ENCODE assay signal across 23 cellular contexts in the genomic region with DNA sequence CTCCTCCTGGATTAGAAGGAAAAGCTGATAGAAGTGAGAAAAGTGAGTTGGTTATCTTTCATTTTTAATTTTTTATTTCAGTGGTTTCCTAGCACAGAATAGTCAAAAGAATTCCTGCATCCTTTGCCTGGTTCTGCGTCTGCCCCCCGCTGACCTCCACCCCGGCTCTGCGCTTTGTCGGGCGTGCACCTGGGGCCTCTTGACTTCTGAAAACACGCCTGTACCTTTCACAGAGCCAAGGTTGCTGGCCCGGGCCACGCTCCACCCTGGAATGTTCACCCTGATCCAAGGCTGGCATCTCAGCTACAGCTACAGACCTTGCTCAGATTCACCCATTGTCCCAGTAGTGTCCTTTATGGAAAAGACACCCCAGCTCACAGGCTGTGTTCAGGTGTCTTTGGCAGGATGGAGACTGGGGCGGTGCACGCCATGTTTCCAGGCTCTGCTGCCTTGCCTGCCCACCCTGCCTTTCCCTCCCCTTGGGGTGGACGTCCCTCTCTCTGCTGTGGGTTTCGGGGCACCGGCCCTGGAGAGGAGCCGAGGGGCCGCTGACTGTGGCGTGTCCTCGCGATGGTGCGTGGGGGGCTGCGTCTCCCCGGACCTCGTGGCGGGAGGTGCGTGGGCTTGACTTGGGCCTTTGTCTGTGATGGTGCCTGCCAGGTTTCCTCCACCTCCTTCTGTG. TPM values are rescaled to one million over a fixed set of nuclear protein-coding genes. Genes with fewer than 3 reads are reported as not detected.
DNase-seq lines count a peak whose midpoint lies in the region; ATAC-seq, FAIRE-seq and TF ChIP-seq lines count a peak whose summit lies in the region.
"Had no signal": no experiment of that assay in that cellular context is flagged by ENCODE, and none has a peak within 500 bp of the region (broad histone marks: within the 10 kb centered on the region; RNA-seq: fewer than 3 reads in every experiment).

No MANE protein-coding gene starts in this region.

- DNase-seq in Right ventricle myocardium superior = peak; percentile 17
- no peak for DNase-seq in right cardiac atrium
- no peak for DNase-seq in K562 (ENCODE audit: extremely low read depth in 1 of 4, low spot score in 3 of 4)
- DNase-seq in HepG2 (ENCODE audit: low spot score) = no peak
- DNase-seq: AML-193, EL, GF-D8, H7, IMR-90, NCI-H1105 treated with DMSO at 0.1 percent for 48 hours, NCI-H2081, NCI-H2171 treated with DMSO at 0.1 percent for 48 hours, NCI-H526, SHP77 treated with DMSO at 0.1 percent for 48 hours, SW 1271 had no signal

- no peak for ATAC-seq in Right ventricle myocardium superior (ENCODE audit: poor library complexity)
- no peak for ATAC-seq in right cardiac atrium
- ATAC-seq in K562 = no peak
- no peak for ATAC-seq in HepG2
- no peak for ATAC-seq in HG03378 (IDR thresholded peaks at IDR 0.05; ENCODE audit: unreplicated experiment)
- ATAC-seq in GM19397 (IDR thresholded peaks at IDR 0.05; ENCODE audit: unreplicated experiment) = no peak
- no peak for ATAC-seq in GM21390 (IDR thresholded peaks at IDR 0.05; ENCODE audit: unreplicated experiment)

- no peak overlapping the region for H2AFZ ChIP-seq in K562 (ENCODE audit: low read depth, low read length)
- H2AFZ ChIP-seq in HepG2 (ENCODE audit: low read length) = no peak overlapping the region

- TF ChIP-seq POLR2A in K562 (conservative IDR thresholded peaks at IDR 0.05) (no peak), HepG2 (IDR thresholded peaks at IDR 0.05; ENCODE audit: insufficient read depth in 1 of 2, low read depth in 2 of 2, low read length in 2 of 2) (no peak)

- no peak for TF ChIP-seq EP300 in K562 (IDR thresholded peaks at IDR 0.05; ENCODE audit: low read length)
- no peak for TF ChIP-seq EP300 in HepG2 (IDR thresholded peaks at IDR 0.05; ENCODE audit: low read depth in 2 of 2, low read length in 2 of 2)
- no peak for TF ChIP-seq EP300 in HepG2 (CRISPR knock-in tag; IDR thresholded peaks at IDR 0.05; ENCODE audit: borderline replicate concordance)

- TF ChIP-seq CTCF in K562 (IDR thresholded peaks at IDR 0.05 in 2 of 3, conservative IDR thresholded peaks at IDR 0.05 in 1 of 3; ENCODE audit: insufficient read depth in 2 of 3, low read depth in 1 of 3, low read length in 3 of 3) (no peak), HepG2 (CRISPR knock-in tag; IDR thresholded peaks at IDR 0.05) (no peak)

- H3K9me3 ChIP-seq in right cardiac atrium (ENCODE audit: control insufficient read depth, low read length) (no peaks in the 10 kb centered on the region), K562 (replicated peaks; ENCODE audit: control insufficient read depth, insufficient read depth, low read depth, low read length) (no peaks in the 10 kb centered on the region), HepG2 (ENCODE audit: low read length) (no peaks in the 10 kb centered on the region)

- no peaks in the 10 kb centered on the region for H3K9me1 ChIP-seq in K562 (ENCODE audit: control insufficient read depth, insufficient read depth, low read length)

- H3K36me3 ChIP-seq in K562 (ENCODE audit: control insufficient read depth, insufficient read depth, low read length) (peaks cover 62% of the 10 kb centered on the region; the same call in 2 of the 3 replicates), HepG2 (replicated peaks in 1 of 2; ENCODE audit: control insufficient read depth in 1 of 2, insufficient read depth in 2 of 2, low read length in 2 of 2) (peaks cover 8 to 20% of the 10 kb centered on the region in 2 experiments; a peak in 3 of 5 replicates)

- POLR2A ChIA-PET in K562 (lab: Yijun Ruan, JAX) = interaction anchor here (1.1 kb wide), 1 partner anchor 13 kb away, joined by 4 read pairs; no protein-coding TSS in a partner anchor
- POLR2A ChIA-PET in HepG2 (lab: Yijun Ruan, JAX) = no interaction called here

- no peaks in the 10 kb centered on the region for H3K27me3 ChIP-seq in right cardiac atrium (ENCODE audit: control insufficient read depth, insufficient read depth)
- H3K27me3 ChIP-seq in K562 (ENCODE audit: control insufficient read depth in 2 of 2, insufficient read depth in 2 of 2, low read length in 2 of 2) = no peaks in the 10 kb centered on the region
- no peaks in the 10 kb centered on the region for H3K27me3 ChIP-seq in HepG2 (ENCODE audit: control insufficient read depth in 1 of 2, insufficient read depth in 2 of 2, low read length in 2 of 2)

- H3K4me3 ChIP-seq in right cardiac atrium (ENCODE audit: low read length) = no peak overlapping the region
- H3K4me3 ChIP-seq in K562 = no peak overlapping the region
- no peak overlapping the region for H3K4me3 ChIP-seq in HepG2 (replicated peaks in 1 of 3; ENCODE audit: insufficient read depth in 1 of 3, low read depth in 2 of 3, low read length in 3 of 3)
- H3K4me3 ChIP-seq: SK-N-MC had no signal

- H3K27ac ChIP-seq in right cardiac atrium (ENCODE audit: low read length) (no peak overlapping the region), K562 (ENCODE audit: extremely low read depth, low read depth, low read length) (no peak overlapping the region), HepG2 (ENCODE audit: extremely low read length, insufficient read depth, low read length) (no peak overlapping the region)
- H3K27ac ChIP-seq: C4-2B, SK-N-MC had no signal

- TF ChIP-seq RAD21 in K562 (CRISPR knock-in tag; conservative IDR thresholded peaks at IDR 0.05 in 1 of 2, IDR thresholded peaks at IDR 0.05 in 1 of 2) = no peak
- TF ChIP-seq RAD21 in HepG2 (CRISPR knock-in tag; IDR thresholded peaks at IDR 0.05) = no peak

- intact Hi-C loops in Right ventricle myocardium superior (cut with DNase I) = no loop called here
- intact Hi-C loops in right cardiac atrium (cut with DNase I) = no loop called here
- intact Hi-C loops in K562 (cut with micrococcal nuclease) = no loop called here
- intact Hi-C loops in HepG2 (cut with micrococcal nuclease; ENCODE audit: unreplicated experiment) = no loop called here

- CTCF ChIA-PET in K562 (lab: Yijun Ruan, JAX; ENCODE audit: low intra/inter-chr PET ratio) (no interaction called here), HepG2 (lab: Yijun Ruan, JAX; ENCODE audit: low intra/inter-chr PET ratio, low total read pairs) (no interaction called here)

- in situ Hi-C loops in K562 (cut with MboI) (no loop called here), HepG2 (cut with HindIII; ENCODE audit: extremely low pct_ligation_motif_present, low pct_unique_long_range_greater_than_20kb) (no loop called here)

- H3K79me2 ChIP-seq in K562 (ENCODE audit: control insufficient read depth, insufficient read depth, low read length) = no peaks in the 10 kb centered on the region
- no peaks in the 10 kb centered on the region for H3K79me2 ChIP-seq in HepG2 (ENCODE audit: insufficient read depth, low read length)

- no TSS peak for BruUV-seq in K562 (replicated peaks; lab: Mats Ljungman, UMichigan)
- no TSS peak for BruUV-seq in HepG2 (replicated peaks; lab: Mats Ljungman, UMichigan)

- no peak for FAIRE-seq in K562 (lab: Jason Lieb, UNC)
- no peak for FAIRE-seq in HepG2 (lab: Jason Lieb, UNC)
- FAIRE-seq: D721Med, GM19239, HTR-8/SVneo had no signal

- no peaks in the 10 kb centered on the region for H3K4me1 ChIP-seq in right cardiac atrium (ENCODE audit: control insufficient read depth, insufficient read depth, low read length)
- H3K4me1 ChIP-seq in K562 (replicated peaks in 1 of 2; ENCODE audit: control insufficient read depth in 2 of 2, insufficient read depth in 2 of 2, low read length in 2 of 2) = peaks cover 0 to 14% of the 10 kb centered on the region in 2 experiments; a peak in 1 of 5 replicates
- no peaks in the 10 kb centered on the region for H3K4me1 ChIP-seq in HepG2 (ENCODE audit: insufficient read depth, low read length)

- H3K4me2 ChIP-seq in K562 (ENCODE audit: insufficient read depth, low read length) (no peak overlapping the region), HepG2 (ENCODE audit: low read depth, low read length) (no peak overlapping the region)

- H4K20me1 ChIP-seq in K562 (replicated peaks; ENCODE audit: control insufficient read depth, insufficient read depth, low read length) (no peaks in the 10 kb centered on the region), HepG2 (ENCODE audit: insufficient read depth, low read length) (no peaks in the 10 kb centered on the region)

- peak overlapping the region in 1 of 2 experiments; percentile 28; a peak in 2 of 4 replicates for H3K9ac ChIP-seq in K562 (ENCODE audit: insufficient read depth in 1 of 2, low read depth in 2 of 2, low read length in 2 of 2)
- H3K9ac ChIP-seq in HepG2 (ENCODE audit: insufficient read depth, low read depth, low read length) = no peak overlapping the region

- WGBS in right cardiac atrium = 92% methylated on average over 25 of the region's 25 CpGs
- WGBS in K562 (ENCODE audit: insufficient coverage, low coverage, missing lambda C conversion rate) = 95% methylated on average over 23 of the region's 25 CpGs
- 97% methylated on average over 21 of the region's 25 CpGs for WGBS in HepG2 (ENCODE audit: low lambda C conversion rate)

RNA-seq across cellular contexts. Expression of gene DIP2A, which starts 40.3 kb away (rescaled TPM):
- total RNA-seq in Right ventricle myocardium superior (21.6 TPM), right cardiac atrium (10 to 100 TPM; 36.0 to 40.6 (median 37.4) TPM), K562 (2014; rRNA removed) (13.8 and 19.7 TPM in 2 replicates), K562 (2014; rRNA removed; fragmentation: Illumina TruSeq; extraction: Trizol) (14.9 and 19.1 TPM in 2 replicates), K562 (2015; rRNA removed; fragmentation: Illumina TruSeq; extraction: Trizol) (19.6 and 20.3 TPM in 2 replicates), K562 (2021) (31.1 and 32.3 TPM in 2 replicates), HepG2 (2016; rRNA removed; fragmentation: Illumina TruSeq; extraction: Trizol) (14.3 and 18.5 TPM in 2 replicates)
- polyA plus RNA-seq in right cardiac atrium (28.6 TPM), K562 (2011; rRNA removed) (34.5 and 41.3 TPM in 2 replicates), K562 (2014; fragmentation: Illumina TruSeq; extraction: Trizol) (21.3 and 23.9 TPM in 2 replicates), K562 (2014; fragmentation: Nextera tagmentation; extraction: Ambion mirVana) (1 to 10 TPM; 4.3 to 4.6 TPM), K562 (2014; rRNA removed) (30.0 and 31.1 TPM in 2 replicates), HepG2 (2011; rRNA removed) (37.6 and 39.6 TPM in 2 replicates)
- total RNA-seq in K562 (2011; cell fraction: chromatin; rRNA removed; ENCODE audit: low replicate concordance) = 344 and 474 TPM in 2 replicates
- 211 and 231 TPM in 2 replicates for total RNA-seq in K562 (2011; cell fraction: nucleolus; rRNA removed)
- total RNA-seq in K562 (2011; cell fraction: nucleoplasm; rRNA removed) = 245 and 258 TPM in 2 replicates
- 22.5 and 24.1 TPM in 2 replicates for polyA plus RNA-seq in K562 (2011; cell fraction: cytosol; rRNA removed)
- polyA plus RNA-seq in K562 (2011; cell fraction: nucleus; rRNA removed) = 167 and 196 TPM in 2 replicates
- 21.7 and 36.7 TPM in 2 replicates for polyA plus RNA-seq in K562 (2012)
- 48.3 and 48.8 TPM in 2 replicates for polyA minus RNA-seq in K562 (2011; rRNA and poly(A)+ RNA removed)
- 21.6 and 23.7 TPM in 2 replicates for polyA minus RNA-seq in K562 (2011; cell fraction: cytosol; rRNA and poly(A)+ RNA removed)
- 89.9 and 113 TPM in 2 replicates for polyA minus RNA-seq in K562 (2011; cell fraction: nucleus; rRNA and poly(A)+ RNA removed)
- 10.2 and 10.8 TPM in 2 replicates for total RNA-seq in HepG2 (2016; cell fraction: cytosol; rRNA removed; fragmentation: Illumina TruSeq; extraction: Trizol; ENCODE audit: low read depth)
- total RNA-seq in HepG2 (2016; cell fraction: insoluble cytoplasmic fraction; rRNA removed; fragmentation: Illumina TruSeq; extraction: Trizol) = 13.5 and 16.4 TPM in 2 replicates
- total RNA-seq in HepG2 (2016; cell fraction: membrane; rRNA removed; fragmentation: Illumina TruSeq; extraction: Trizol) = 12.6 and 13.7 TPM in 2 replicates
- 25.8 and 30.7 TPM in 2 replicates for total RNA-seq in HepG2 (2016; cell fraction: nucleus; rRNA removed; fragmentation: Illumina TruSeq; extraction: Trizol)
- 16.3 and 17.3 TPM in 2 replicates for polyA plus RNA-seq in HepG2 (2011; cell fraction: cytosol; rRNA removed)
- polyA plus RNA-seq in HepG2 (2011; cell fraction: nucleus; rRNA removed) = 116 and 124 TPM in 2 replicates
- polyA plus RNA-seq in HepG2 (2012) = 21.3 and 25.5 TPM in 2 replicates
- 2.1 and 2.2 TPM in 2 replicates for polyA plus RNA-seq in HepG2 (2016; cell fraction: cytosol; fragmentation: Illumina TruSeq; extraction: Trizol; ENCODE audit: low read depth)
- 13.0 and 14.5 TPM in 2 replicates for polyA plus RNA-seq in HepG2 (2016; cell fraction: insoluble cytoplasmic fraction; fragmentation: Illumina TruSeq; extraction: Trizol; ENCODE audit: low read depth)
- polyA plus RNA-seq in HepG2 (2016; cell fraction: membrane; fragmentation: Illumina TruSeq; extraction: Trizol; ENCODE audit: low read depth) = 3.5 and 5.2 TPM in 2 replicates
- 63.2 and 73.6 TPM in 2 replicates for polyA plus RNA-seq in HepG2 (2016; cell fraction: nucleus; fragmentation: Illumina TruSeq; extraction: Trizol; ENCODE audit: insufficient read depth, low read depth)
- 62.8 and 78.2 TPM in 2 replicates for polyA minus RNA-seq in HepG2 (2011; rRNA and poly(A)+ RNA removed; ENCODE audit: low replicate concordance)
- polyA minus RNA-seq in HepG2 (2011; cell fraction: cytosol; rRNA and poly(A)+ RNA removed) = 14.9 and 16.2 TPM in 2 replicates
- polyA minus RNA-seq in HepG2 (2011; cell fraction: nucleus; rRNA and poly(A)+ RNA removed) = 89.9 and 90.4 TPM in 2 replicates
